16 cellular contexts compared by ENCODE assay signal in the genomic region with DNA sequence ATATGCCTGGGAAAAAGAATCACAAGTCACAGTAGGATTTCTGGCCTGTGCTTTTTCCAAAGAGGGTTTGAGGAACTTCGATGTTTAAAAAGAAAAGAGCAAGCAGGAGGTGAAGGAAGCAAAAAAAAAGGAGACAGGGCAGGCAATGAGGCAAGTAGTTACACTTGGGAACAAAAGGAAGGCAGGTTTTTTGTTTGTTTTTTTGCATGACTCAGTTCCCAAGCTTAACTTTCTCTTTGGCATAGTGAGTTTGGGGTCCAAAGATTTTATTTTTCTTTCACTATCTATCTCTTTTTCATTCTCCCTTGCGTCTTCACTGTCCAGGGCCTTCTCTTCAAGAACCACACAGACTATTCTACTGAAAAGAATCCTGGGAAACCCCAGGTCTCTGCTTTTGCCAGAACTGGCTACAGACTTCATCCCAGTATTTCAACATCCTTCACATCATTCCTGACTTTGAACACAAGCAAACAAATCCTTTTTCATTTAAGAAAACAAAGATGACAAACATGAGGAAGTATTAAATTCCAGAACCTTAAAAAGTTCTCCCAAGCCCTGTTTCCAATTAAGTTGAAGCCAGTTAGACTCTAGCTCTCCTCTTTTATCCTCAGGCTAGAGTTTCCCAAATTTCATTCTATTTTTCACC.
A peak's percentile ranks its signal among the peaks of the same experiment; 100 is the strongest.
DNase-seq lines count a peak whose midpoint lies in the region; FAIRE-seq and TF ChIP-seq lines count a peak whose summit lies in the region.
"Had no signal": no experiment of that assay in that cellular context is flagged by ENCODE, and none has a peak within 500 bp of the region (broad histone marks: within the 10 kb centered on the region; RNA-seq: fewer than 3 reads in every experiment).

No MANE protein-coding gene starts in this region.

- FAIRE-seq in astrocyte (lab: Jason Lieb, UNC) (peak; percentile 62), H54 (lab: Jason Lieb, UNC) (no peak)

- H3K9me3 ChIP-seq in astrocyte (ENCODE audit: insufficient read depth, low read depth, low read length) (no peaks in the 10 kb centered on the region), left ventricle myocardium inferior (replicated peaks) (no peaks in the 10 kb centered on the region), smooth muscle cell (replicated peaks; ENCODE audit: low read depth) (no peaks in the 10 kb centered on the region)
- H3K9me3 ChIP-seq: Peyer's patch, stomach had no signal

- H3K9me3 Mint-ChIP-seq in astrocyte (ENCODE audit: unreplicated experiment) = peaks cover 4% of the 10 kb centered on the region

- 84% methylated on average over 2 of the region's 2 CpGs for WGBS in smooth muscle cell (ENCODE audit: low lambda C conversion rate)

- TF ChIP-seq CTCF in astrocyte (IDR thresholded peaks at IDR 0.05; ENCODE audit: insufficient read depth, low read depth, low read length) (no peak), left ventricle myocardium inferior (IDR thresholded peaks at IDR 0.05; ENCODE audit: borderline replicate concordance) (no peak), smooth muscle cell (IDR thresholded peaks at IDR 0.05; ENCODE audit: borderline replicate concordance, insufficient read depth, poor library complexity, severe bottlenecking) (no peak)

- H3K4me3 Mint-ChIP-seq in astrocyte (ENCODE audit: unreplicated experiment) = no peak overlapping the region

- TF ChIP-seq POLR2A in H54 (IDR thresholded peaks at IDR 0.05; ENCODE audit: low read depth, low read length) = no peak

- H4K20me1 ChIP-seq in astrocyte (ENCODE audit: insufficient read depth, low read length) (no peaks in the 10 kb centered on the region), smooth muscle cell (ENCODE audit: low read depth) (no peaks in the 10 kb centered on the region)

- no peaks in the 10 kb centered on the region for H3K36me3 Mint-ChIP-seq in astrocyte (ENCODE audit: low read depth, unreplicated experiment)

- H3K4me2 ChIP-seq in astrocyte (ENCODE audit: low read length) (peak overlapping the region; percentile 24), smooth muscle cell (no peak overlapping the region)

- H3K27ac ChIP-seq in astrocyte (ENCODE audit: low read depth, low read length) (no peak overlapping the region), left ventricle myocardium inferior (replicated peaks) (peak overlapping the region; percentile 65), smooth muscle cell (ENCODE audit: low read depth) (peak overlapping the region; percentile 37)
- H3K27ac ChIP-seq: cardiac muscle cell, Peyer's patch had no signal

- H3K9ac ChIP-seq in astrocyte (ENCODE audit: low read length) (no peak overlapping the region), smooth muscle cell (ENCODE audit: low read depth) (no peak overlapping the region)

- H3K27me3 Mint-ChIP-seq in astrocyte (ENCODE audit: low read depth, unreplicated experiment) = no peaks in the 10 kb centered on the region

- H3F3A ChIP-seq in smooth muscle cell (ENCODE audit: low read depth) = no peaks in the 10 kb centered on the region

- H3K27ac Mint-ChIP-seq in astrocyte (ENCODE audit: unreplicated experiment) = no peak overlapping the region

- H3K4me1 Mint-ChIP-seq in astrocyte (ENCODE audit: low read depth, unreplicated experiment) = no peaks in the 10 kb centered on the region

- DNase-seq in GM04503 (ENCODE audit: low read depth) (peak; percentile 78), astrocyte (ENCODE audit: low read depth) (no peak), left ventricle myocardium inferior (no peak), smooth muscle cell (lab: John Stamatoyannopoulos, UW; ENCODE audit: unreplicated experiment) (no peak), H54 (ENCODE audit: insufficient read length, low spot score) (no peak), NCI-H345 (lab: John Stamatoyannopoulos, UW) (no peak), hippocampal formation (lab: John Stamatoyannopoulos, UW) (no peak), NCI-H1694 (lab: John Stamatoyannopoulos, UW) (no peak)
- DNase-seq: activated effector memory CD4-positive, alpha-beta T cell treated with Interleukin-2 at 50 U/mL for 16 hours; GF-D8; NCI-H1105 treated with DMSO at 0.1 percent for 48 hours; NCI-H510A treated with DMSO at 0.1 percent for 48 hours; Peyer's patch; stomach; T-helper 9 cell had no signal

- H3K4me3 ChIP-seq in astrocyte (ENCODE audit: insufficient read depth, low read depth, low read length) (no peak overlapping the region), left ventricle myocardium inferior (no peak overlapping the region), smooth muscle cell (no peak overlapping the region)
- H3K4me3 ChIP-seq: cardiac muscle cell, Peyer's patch, stomach had no signal

- H3K4me1 ChIP-seq in astrocyte (ENCODE audit: insufficient read depth, low read length) = no peaks in the 10 kb centered on the region
- H3K4me1 ChIP-seq in left ventricle myocardium inferior = peaks cover 5% of the 10 kb centered on the region
- no peaks in the 10 kb centered on the region for H3K4me1 ChIP-seq in smooth muscle cell (ENCODE audit: low read depth)
- H3K4me1 ChIP-seq: Peyer's patch, stomach had no signal

- no peaks in the 10 kb centered on the region for H3K79me2 ChIP-seq in astrocyte (ENCODE audit: insufficient read depth, low read length)
- no peaks in the 10 kb centered on the region for H3K79me2 ChIP-seq in smooth muscle cell (ENCODE audit: low read depth)

- intact Hi-C loops in left ventricle myocardium inferior (cut with micrococcal nuclease) = no loop called here

- H2AFZ ChIP-seq in astrocyte (ENCODE audit: low read depth, low read length) = peak overlapping the region; percentile 13
- peak overlapping the region; percentile 84 for H2AFZ ChIP-seq in smooth muscle cell (ENCODE audit: low read depth)

- H3K36me3 ChIP-seq in astrocyte (ENCODE audit: insufficient read depth, low read length) = no peaks in the 10 kb centered on the region
- H3K36me3 ChIP-seq in left ventricle myocardium inferior = no peaks in the 10 kb centered on the region
- H3K36me3 ChIP-seq in smooth muscle cell (ENCODE audit: low read depth) = no peaks in the 10 kb centered on the region
- H3K36me3 ChIP-seq: cardiac muscle cell, Peyer's patch, stomach had no signal

- H3K27me3 ChIP-seq in astrocyte (ENCODE audit: insufficient read depth, low read length) (no peaks in the 10 kb centered on the region), left ventricle myocardium inferior (ENCODE audit: low read depth) (no peaks in the 10 kb centered on the region), smooth muscle cell (ENCODE audit: low read depth) (no peaks in the 10 kb centered on the region)
- H3K27me3 ChIP-seq: cardiac muscle cell, Peyer's patch, stomach had no signal
